Comparison of ENCODE assay signal across 9 cellular contexts in the genomic region with DNA sequence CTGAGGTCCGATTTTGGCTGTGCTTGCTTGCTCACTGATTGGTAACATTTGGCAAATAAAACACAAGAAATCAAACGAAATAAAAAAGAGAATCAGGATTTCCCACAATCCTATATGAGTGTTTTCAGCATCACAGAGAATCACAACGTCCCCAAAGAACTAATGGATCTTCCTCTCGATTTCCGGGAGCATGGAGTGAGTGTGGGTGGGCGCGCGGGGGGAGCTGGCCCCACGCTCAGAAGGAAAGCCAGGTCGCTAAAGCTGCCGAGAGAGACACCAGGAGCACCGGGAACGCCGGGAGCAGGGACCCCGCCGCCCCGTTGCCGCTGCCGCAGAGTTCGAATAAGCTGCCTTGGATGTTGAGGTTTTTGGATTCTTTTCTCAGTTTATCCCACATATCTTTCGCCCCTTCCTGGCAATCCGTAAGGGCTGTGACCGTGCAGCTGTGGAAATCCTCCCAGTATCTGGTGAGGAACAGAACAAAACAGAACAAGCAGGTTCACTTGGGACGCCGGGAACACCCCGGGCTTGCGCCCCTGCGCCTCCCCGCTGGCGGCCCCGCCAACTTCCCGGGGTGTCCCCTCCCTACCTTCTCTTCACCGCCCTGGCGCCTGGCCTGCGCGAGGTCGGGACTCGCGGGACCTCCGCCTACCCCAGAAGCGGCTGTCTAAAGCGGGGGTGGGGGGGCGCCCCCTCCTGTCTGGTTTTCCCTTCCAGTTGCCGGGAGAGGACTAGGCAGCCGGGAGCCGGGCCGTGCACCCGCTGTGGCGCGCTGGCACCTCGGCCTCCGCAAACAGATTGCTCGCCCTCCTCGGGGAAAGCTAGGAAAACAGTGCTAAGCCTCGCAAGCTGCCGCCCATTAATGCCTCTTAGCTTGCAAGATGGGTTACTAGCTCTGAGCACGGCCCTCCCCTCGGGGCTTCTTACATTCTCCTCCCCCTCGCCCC. TPM values are rescaled to one million over a fixed set of nuclear protein-coding genes. Genes with fewer than 3 reads are reported as not detected.
DNase-seq lines count a peak whose midpoint lies in the region; ATAC-seq, FAIRE-seq and TF ChIP-seq lines count a peak whose summit lies in the region.
"Had no signal": no experiment of that assay in that cellular context is flagged by ENCODE, and none has a peak within 500 bp of the region (broad histone marks: within the 10 kb centered on the region; RNA-seq: fewer than 3 reads in every experiment).

No MANE protein-coding gene starts in this region.

- peak overlapping the region; percentile 60 for H2AFZ ChIP-seq in astrocyte (ENCODE audit: low read depth, low read length)
- no peak overlapping the region for H2AFZ ChIP-seq in keratinocyte (ENCODE audit: control insufficient read depth, low read length)

- CTCF ChIA-PET in activated CD4-positive, alpha-beta T cell treated with anti-CD3 and anti-CD28 coated beads, Interleukin-2, amount 10 ng/mL, durations not matched to agents 7 days and 5 days (lab: Charles Lee): no interaction called here

- TF ChIP-seq POLR2A in stomach (IDR thresholded peaks at IDR 0.05): no peak

- H3K36me3 Mint-ChIP-seq in activated CD4-positive, alpha-beta T cell treated with anti-CD3 and anti-CD28 coated beads, Interleukin-2, amount 10 ng/mL, durations not matched to agents 7 days and 5 days (ENCODE audit: low read depth): peaks cover 33% of the 10 kb centered on the region
- peaks cover 13% of the 10 kb centered on the region for H3K36me3 Mint-ChIP-seq in astrocyte (ENCODE audit: low read depth, unreplicated experiment)

- no peak overlapping the region for H3K27ac Mint-ChIP-seq in activated CD4-positive, alpha-beta T cell treated with anti-CD3 and anti-CD28 coated beads, Interleukin-2, amount 10 ng/mL, durations not matched to agents 7 days and 5 days
- peak overlapping the region; percentile 68 for H3K27ac Mint-ChIP-seq in astrocyte (ENCODE audit: unreplicated experiment)

- H3K79me2 ChIP-seq in astrocyte (ENCODE audit: insufficient read depth, low read length): no peaks in the 10 kb centered on the region
- no peaks in the 10 kb centered on the region for H3K79me2 ChIP-seq in keratinocyte (ENCODE audit: control insufficient read depth, insufficient read depth, low read length)

- H3K27ac ChIP-seq in astrocyte (ENCODE audit: low read depth, low read length) (no peak overlapping the region), keratinocyte (ENCODE audit: control insufficient read depth, insufficient read depth, low read length) (no peak overlapping the region), stomach (peak overlapping the region in 3 of 5 donors; percentile 20 to 63 (median 35))

- H3K4me2 ChIP-seq in astrocyte (ENCODE audit: low read length) (peak overlapping the region; percentile 69), keratinocyte (ENCODE audit: control insufficient read depth, extremely low read depth, insufficient read depth, low read depth, low read length) (peak overlapping the region; percentile 51)

- dilution Hi-C loops in keratinocyte (cut with MboI; ENCODE audit: extremely low pct_ligation_motif_present, low sequenced_read_pairs): no loop called here

- H3K4me3 ChIP-seq in astrocyte (ENCODE audit: insufficient read depth, low read depth, low read length): peak overlapping the region; percentile 46
- peak overlapping the region in 1 of 3 experiments; percentile 22 for H3K4me3 ChIP-seq in keratinocyte (ENCODE audit: control insufficient read depth in 2 of 3, extremely low read depth in 1 of 3, insufficient read depth in 2 of 3, low read depth in 1 of 3, low read length in 3 of 3)
- peak overlapping the region in 3 of 4 donors; percentile 2 to 24 (median 12) for H3K4me3 ChIP-seq in stomach

- H3K4me1 ChIP-seq in astrocyte (ENCODE audit: insufficient read depth, low read length) (peaks cover 13% of the 10 kb centered on the region), keratinocyte (ENCODE audit: control insufficient read depth, extremely low read depth, insufficient read depth, low read length) (peaks cover 3% of the 10 kb centered on the region), stomach (peaks cover 48 to 70% (median 60%) of the 10 kb centered on the region in 4 donors)

- peaks cover 15% of the 10 kb centered on the region for H3K9me3 ChIP-seq in astrocyte (ENCODE audit: insufficient read depth, low read depth, low read length)
- H3K9me3 ChIP-seq in keratinocyte (ENCODE audit: control insufficient read depth, low read depth, low read length): peaks cover 8% of the 10 kb centered on the region
- peaks cover 0 to 40% (median 20%) of the 10 kb centered on the region in 4 donors for H3K9me3 ChIP-seq in stomach

- H3K27me3 ChIP-seq in astrocyte (ENCODE audit: insufficient read depth, low read length) (peaks cover 96% of the 10 kb centered on the region), keratinocyte (ENCODE audit: control insufficient read depth, extremely low read depth, insufficient read depth, low read length) (peaks cover 99% of the 10 kb centered on the region), stomach (peaks cover 64 to 100% (median 98%) of the 10 kb centered on the region in 3 donors)

- H3K36me3 ChIP-seq in astrocyte (ENCODE audit: insufficient read depth, low read length): no peaks in the 10 kb centered on the region
- no peaks in the 10 kb centered on the region for H3K36me3 ChIP-seq in keratinocyte (ENCODE audit: control insufficient read depth in 2 of 2, extremely low read depth in 1 of 2, insufficient read depth in 2 of 2, low read length in 2 of 2)
- no peaks in the 10 kb centered on the region for H3K36me3 ChIP-seq in stomach

- H3K4me1 Mint-ChIP-seq in activated CD4-positive, alpha-beta T cell treated with anti-CD3 and anti-CD28 coated beads, Interleukin-2, amount 10 ng/mL, durations not matched to agents 7 days and 5 days: peaks cover 77% of the 10 kb centered on the region
- H3K4me1 Mint-ChIP-seq in astrocyte (ENCODE audit: low read depth, unreplicated experiment): no peaks in the 10 kb centered on the region

- H3K4me3 Mint-ChIP-seq in activated CD4-positive, alpha-beta T cell treated with anti-CD3 and anti-CD28 coated beads, Interleukin-2, amount 10 ng/mL, durations not matched to agents 7 days and 5 days: peak overlapping the region; percentile 46
- H3K4me3 Mint-ChIP-seq in astrocyte (ENCODE audit: unreplicated experiment): peak overlapping the region; percentile 36

- no peak for DNase-seq in activated CD4-positive, alpha-beta T cell treated with anti-CD3 and anti-CD28 coated beads, Interleukin-2, amount 10 ng/mL, durations not matched to agents 7 days and 5 days
- DNase-seq in activated CD4-positive, alpha-beta T cell treated with anti-CD3 and anti-CD28 coated beads, Interleukin-2, amount 50 U/mL, for 4 hours: no peak
- DNase-seq in astrocyte (ENCODE audit: low read depth) (no peak), keratinocyte (ENCODE audit: low read depth, low spot score) (no peak), stomach (no peak), SKM-1 (lab: John Stamatoyannopoulos, UW; ENCODE audit: unreplicated experiment) (no peak)
- no peak for DNase-seq in stimulated activated CD4-positive, alpha-beta T cell treated with anti-CD3 and anti-CD28 coated beads, Interleukin-4, amount 100 ng/mL, for 24 hours
- DNase-seq: NK-92 treated with Interleukin-12 subunit alpha and Interleukin-12 subunit beta, amount 100 ng/mL, for 24 hours had no signal

- H3K9me3 Mint-ChIP-seq in activated CD4-positive, alpha-beta T cell treated with anti-CD3 and anti-CD28 coated beads, Interleukin-2, amount 10 ng/mL, durations not matched to agents 7 days and 5 days: peaks cover 5% of the 10 kb centered on the region
- H3K9me3 Mint-ChIP-seq in astrocyte (ENCODE audit: unreplicated experiment): peaks cover 32% of the 10 kb centered on the region

- TF ChIP-seq EP300 in stomach (IDR thresholded peaks at IDR 0.05): no peak

- intact Hi-C loops in stomach (cut with DNase I; ENCODE audit: low total_unique reads): no loop called here

- H3K9ac ChIP-seq in astrocyte (ENCODE audit: low read length) (no peak overlapping the region), keratinocyte (ENCODE audit: control insufficient read depth, extremely low read depth, insufficient read depth, low read length) (no peak overlapping the region)

- FAIRE-seq in astrocyte (lab: Jason Lieb, UNC) (no peak), keratinocyte (lab: Jason Lieb, UNC) (no peak)

- H4K20me1 ChIP-seq in astrocyte (ENCODE audit: insufficient read depth, low read length): peaks cover 5% of the 10 kb centered on the region
- no peaks in the 10 kb centered on the region for H4K20me1 ChIP-seq in keratinocyte (ENCODE audit: control insufficient read depth, extremely low read depth, insufficient read depth, low read length)

- H3K9me1 ChIP-seq in keratinocyte (ENCODE audit: control insufficient read depth, extremely low read depth, insufficient read depth, low read length): no peaks in the 10 kb centered on the region

- TF ChIP-seq CTCF in astrocyte (IDR thresholded peaks at IDR 0.05; ENCODE audit: insufficient read depth, low read depth, low read length) (no peak), keratinocyte (optimal IDR thresholded peaks at IDR 0.05 in 1 of 3, IDR thresholded peaks at IDR 0.05 in 1 of 3, conservative IDR thresholded peaks at IDR 0.05 in 1 of 3; ENCODE audit: extremely low read depth in 1 of 3, insufficient read depth in 2 of 3, low read length in 3 of 3) (peak in 1 of 3 experiments; percentile 22), stomach (IDR thresholded peaks at IDR 0.05) (no peak)

- POLR2A ChIA-PET in activated CD4-positive, alpha-beta T cell treated with anti-CD3 and anti-CD28 coated beads, Interleukin-2, amount 10 ng/mL, durations not matched to agents 7 days and 5 days (lab: Charles Lee): no interaction called here

- WGBS in stomach, 5 donors: 5 to 16% (median 9%) methylated on average over 40 to 59 of the region's 59 CpGs

- peaks cover 90% of the 10 kb centered on the region for H3K27me3 Mint-ChIP-seq in activated CD4-positive, alpha-beta T cell treated with anti-CD3 and anti-CD28 coated beads, Interleukin-2, amount 10 ng/mL, durations not matched to agents 7 days and 5 days
- H3K27me3 Mint-ChIP-seq in astrocyte (ENCODE audit: low read depth, unreplicated experiment): peaks cover 86% of the 10 kb centered on the region

- ATAC-seq in HG02763 (IDR thresholded peaks at IDR 0.05; ENCODE audit: unreplicated experiment): no peak

RNA-seq across cellular contexts. Expression of gene NRN1, which starts 7.7 kb away (rescaled TPM):
- total RNA-seq in activated CD4-positive, alpha-beta T cell treated with anti-CD3 and anti-CD28 coated beads, Interleukin-2, amount 10 ng/mL, durations not matched to agents 7 days and 5 days: 1 to 10 TPM; 7.0 to 8.7 TPM
- 0.82 and 1.0 TPM in 2 replicates for total RNA-seq in astrocyte
- 3.4 to 6.5 TPM (median 5.7 TPM) in 3 replicates for polyA plus RNA-seq in keratinocyte
- polyA plus RNA-seq in keratinocyte (2011; ENCODE audit: low read depth): 3.9 TPM
- polyA plus RNA-seq in keratinocyte (2011; cell fraction: cytosol; rRNA removed): 4.8 and 5.0 TPM in 2 replicates
- polyA plus RNA-seq in keratinocyte (2011; cell fraction: nucleus; rRNA removed): 2.2 and 2.5 TPM in 2 replicates
- polyA plus RNA-seq in keratinocyte (2012; ENCODE audit: low replicate concordance): 4.1 and 6.1 TPM in 2 replicates
- 1.6 to 3.4 TPM (median 2.8 TPM) in 3 replicates for polyA minus RNA-seq in keratinocyte
- polyA minus RNA-seq in keratinocyte (2011; cell fraction: cytosol; rRNA and poly(A)+ RNA removed): 2.5 TPM
- polyA minus RNA-seq in keratinocyte (2011; cell fraction: nucleus; rRNA and poly(A)+ RNA removed): 0.63 and 0.85 TPM in 2 replicates
- 1 to 10 TPM in 2 of 5 donors, under 1 TPM in 1, not detected in 2; 0.45 to 4.5 (median 4.2) TPM for total RNA-seq in stomach
- polyA plus RNA-seq in stomach: 1 to 10 TPM; 3.0 to 9.8 (median 7.0) TPM

Comparison
In these comparisons a context has a peak if more than half of its experiments do, and no peak if none do; other contexts are left out.
1. H3K27ac ChIP-seq: peak in stomach (3 of 5); none in astrocyte (single experiment) and keratinocyte (single experiment).